ENCODE assay signal across 25 cellular contexts in the genomic region with DNA sequence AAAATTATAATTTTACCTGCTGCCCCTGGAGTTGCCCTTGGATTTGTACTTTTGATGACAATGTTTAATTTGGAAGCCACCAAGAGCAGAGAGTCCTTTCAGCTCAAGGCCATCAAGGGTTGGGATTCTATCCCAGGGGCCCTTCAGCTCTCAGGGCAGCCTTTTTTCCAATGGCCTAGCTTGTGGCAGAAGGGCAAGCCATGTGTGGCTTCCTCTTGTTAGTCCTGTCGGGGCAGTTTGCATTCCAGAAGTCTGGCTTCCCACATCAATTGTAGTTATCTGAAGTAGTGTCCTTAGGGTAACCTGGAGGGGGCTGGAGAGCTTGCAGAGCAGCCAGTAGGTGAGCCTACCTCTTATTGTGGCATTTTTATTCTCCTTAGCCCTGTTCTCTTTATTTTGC.
"Had no signal": no experiment of that assay in that cellular context is flagged by ENCODE, and none has a peak within 500 bp of the region (broad histone marks: within the 10 kb centered on the region; RNA-seq: fewer than 3 reads in every experiment).

No MANE protein-coding gene starts in this region.

- H3K27me3 Mint-ChIP-seq: activated CD4-positive, alpha-beta memory T cell treated with anti-CD3 and anti-CD28 coated beads for 36 hours; activated CD4-positive, alpha-beta T cell treated with anti-CD3 and anti-CD28 coated beads, Interleukin-2, amount 10 ng/mL, durations not matched to agents 7 days and 5 days; activated naive CD8-positive, alpha-beta T cell; activated T-helper 17 cell treated with anti-CD3 and anti-CD28 coated beads, Interleukin-2, amount 50 U/mL, for 72 hours; T-helper 17 cell had no signal

- H3K36me3 Mint-ChIP-seq: activated CD4-positive, alpha-beta memory T cell treated with anti-CD3 and anti-CD28 coated beads for 36 hours; activated naive CD8-positive, alpha-beta T cell had no signal

- H3K4me1 Mint-ChIP-seq: activated CD4-positive, alpha-beta T cell treated with anti-CD3 and anti-CD28 coated beads, Interleukin-2, amount 10 ng/mL, durations not matched to agents 7 days and 5 days; activated T-helper 17 cell treated with anti-CD3 and anti-CD28 coated beads, Interleukin-2, amount 50 U/mL, for 72 hours; T-helper 17 cell had no signal

- H3K4me3 ChIP-seq: cardiac muscle cell, K562 had no signal

- H3K27me3 ChIP-seq: brain microvascular endothelial cell, cardiac muscle cell had no signal

- H3K27ac Mint-ChIP-seq: activated CD4-positive, alpha-beta memory T cell treated with anti-CD3 and anti-CD28 coated beads for 36 hours; activated CD4-positive, alpha-beta T cell treated with anti-CD3 and anti-CD28 coated beads, Interleukin-2, amount 10 ng/mL, durations not matched to agents 7 days and 5 days; activated naive CD4-positive, alpha-beta T cell treated with anti-CD3 and anti-CD28 coated beads for 36 hours; activated naive CD8-positive, alpha-beta T cell; activated T-helper 17 cell treated with anti-CD3 and anti-CD28 coated beads, Interleukin-2, amount 50 U/mL, for 72 hours; T-helper 17 cell had no signal

- H3K4me3 Mint-ChIP-seq: activated CD4-positive, alpha-beta memory T cell treated with anti-CD3 and anti-CD28 coated beads for 36 hours; activated CD4-positive, alpha-beta T cell treated with anti-CD3 and anti-CD28 coated beads, Interleukin-2, amount 10 ng/mL, durations not matched to agents 7 days and 5 days; activated naive CD4-positive, alpha-beta T cell treated with anti-CD3 and anti-CD28 coated beads for 36 hours; activated naive CD8-positive, alpha-beta T cell; activated T-helper 17 cell treated with anti-CD3 and anti-CD28 coated beads, Interleukin-2, amount 50 U/mL, for 72 hours; T-helper 17 cell had no signal

- ATAC-seq: activated T-helper 17 cell treated with anti-CD3 and anti-CD28 coated beads, Interleukin-2, amount 50 U/mL, for 72 hours; K562; T-helper 17 cell had no signal

- DNase-seq: activated CD4-positive, alpha-beta memory T cell treated with anti-CD3 and anti-CD28 coated beads for 36 hours; activated CD4-positive, alpha-beta T cell treated with anti-CD3 and anti-CD28 coated beads, Interleukin-2, amount 10 ng/mL, durations not matched to agents 7 days and 5 days; activated CD4-positive, CD25-positive, alpha-beta regulatory T cell; activated CD8-positive, alpha-beta memory T cell treated with anti-CD3 and anti-CD28 coated beads for 24 hours; activated gamma-delta T cell; activated naive CD4-positive, alpha-beta T cell treated with anti-CD3 and anti-CD28 coated beads for 36 hours; activated T-cell treated with anti-CD3 and anti-CD28 coated beads, Interleukin-2, amount 50 U/mL, for 48 hours; amygdala; brain microvascular endothelial cell; Karpas-422; NCI-H1105 treated with DMSO at 0.1 percent for 48 hours; NCI-H1436 treated with DMSO at 0.1 percent for 48 hours; NCI-H187; NCI-H2081; NCI-H2171; NCI-H2227 treated with DMSO at 0.1 percent for 48 hours; NCI-H526; NCI-H774; SIG-M5; T-helper 17 cell; T-helper 9 cell had no signal

- H3K36me3 ChIP-seq: brain microvascular endothelial cell, cardiac muscle cell had no signal

- H3K27ac ChIP-seq: brain microvascular endothelial cell, cardiac muscle cell had no signal
